1 cellular context compared by ENCODE assay signal in genomic region chr17:45172232-45172540, GRCh38.
TF ChIP-seq lines count a peak whose summit lies in the region.

No MANE protein-coding gene starts in this region.

TF ChIP-seq in HepG2, 621 proteins besides CTCF, POLR2A, EP300 and RAD21 (continues in another document):
- TF ChIP-seq CHD4 (IDR thresholded peaks at IDR 0.05; ENCODE audit: borderline replicate concordance, low read length) (0 out of 2 replicates have a peak, but pooled peaks have one; percentile 66), ZNF274 (CRISPR knock-in tag; IDR thresholded peaks at IDR 0.05) (0 out of 2 replicates have a peak, but pooled peaks have one; percentile 19), ZNF275 (CRISPR knock-in tag; IDR thresholded peaks at IDR 0.05; ENCODE audit: borderline replicate concordance) (peak; percentile 55; the same call in 1 of the 2 replicates), SALL2 (CRISPR knock-in tag; IDR thresholded peaks at IDR 0.05) (0 out of 2 replicates have a peak, but pooled peaks have one; percentile 20), BHLHE40 (IDR thresholded peaks at IDR 0.05; ENCODE audit: low read length) (no peak), HDAC1 (CRISPR knock-in tag; IDR thresholded peaks at IDR 0.05) (peak; percentile 66), ZNF646 (CRISPR knock-in tag; IDR thresholded peaks at IDR 0.05) (0 out of 2 replicates have a peak, but pooled peaks have one; percentile 15), ZC3H13 (CRISPR knock-in tag; IDR thresholded peaks at IDR 0.05) (0 out of 2 replicates have a peak, but pooled peaks have one; percentile 51), ZNF569 (CRISPR knock-in tag; IDR thresholded peaks at IDR 0.05; ENCODE audit: borderline replicate concordance) (no peak), ZNF687 (CRISPR knock-in tag; IDR thresholded peaks at IDR 0.05) (peak; percentile 23), ZNF512 (CRISPR knock-in tag; IDR thresholded peaks at IDR 0.05) (0 out of 2 replicates have a peak, but pooled peaks have one; percentile 11), AGO1 (IDR thresholded peaks at IDR 0.05; ENCODE audit: low read depth, low read length, poor library complexity, severe bottlenecking) (peak; percentile 13), ZNF605 (CRISPR knock-in tag; IDR thresholded peaks at IDR 0.05) (peak; percentile 80; the same call in 1 of the 2 replicates), ZFP82 (CRISPR knock-in tag; IDR thresholded peaks at IDR 0.05; ENCODE audit: borderline replicate concordance) (peak; percentile 79; the same call in 1 of the 2 replicates), JUND (CRISPR knock-in tag; IDR thresholded peaks at IDR 0.05) (peak; percentile 59), ZFP90 (CRISPR knock-in tag; IDR thresholded peaks at IDR 0.05; ENCODE audit: borderline replicate concordance) (peak; percentile 41; the same call in 1 of the 2 replicates), POLR2AphosphoS2 (IDR thresholded peaks at IDR 0.05; ENCODE audit: low read depth, low read length) (no peak), SPEN (CRISPR knock-in tag; IDR thresholded peaks at IDR 0.05; ENCODE audit: low read depth) (no peak), POLR2G (IDR thresholded peaks at IDR 0.05; ENCODE audit: low read depth, low read length) (peak; percentile 18; the same call in 1 of the 2 replicates), ZNF530 (CRISPR knock-in tag; IDR thresholded peaks at IDR 0.05; ENCODE audit: low read depth) (no peak), CSRNP1 (CRISPR knock-in tag; IDR thresholded peaks at IDR 0.05) (0 out of 2 replicates have a peak, but pooled peaks have one; percentile 11), ZNF670 (CRISPR knock-in tag; IDR thresholded peaks at IDR 0.05; ENCODE audit: borderline replicate concordance) (peak; percentile 85; the same call in 1 of the 2 replicates), RBFOX2 (IDR thresholded peaks at IDR 0.05; ENCODE audit: low read depth, low read length) (0 out of 2 replicates have a peak, but pooled peaks have one; percentile 14), RBM39 (IDR thresholded peaks at IDR 0.05; ENCODE audit: low read depth, low read length, poor library complexity, severe bottlenecking) (peak; percentile 83), KLF12 (CRISPR knock-in tag; IDR thresholded peaks at IDR 0.05; ENCODE audit: borderline replicate concordance) (0 out of 2 replicates have a peak, but pooled peaks have one; percentile 24), ZNF441 (CRISPR knock-in tag; IDR thresholded peaks at IDR 0.05; ENCODE audit: borderline replicate concordance) (peak; percentile 43; the same call in 1 of the 2 replicates), ZNF142 (CRISPR knock-in tag; IDR thresholded peaks at IDR 0.05) (peak; percentile 45; the same call in 1 of the 2 replicates), CC2D1A (CRISPR knock-in tag; IDR thresholded peaks at IDR 0.05) (0 out of 2 replicates have a peak, but pooled peaks have one; percentile 2), TIGD3 (CRISPR knock-in tag; IDR thresholded peaks at IDR 0.05; ENCODE audit: borderline replicate concordance) (0 out of 2 replicates have a peak, but pooled peaks have one; percentile 43)
